Comparison of ENCODE assay signal across 34 cellular contexts in genomic region chr5:91584352-91584751, GRCh38.
"Had no signal": no experiment of that assay in that cellular context is flagged by ENCODE, and none has a peak within 500 bp of the region (broad histone marks: within the 10 kb centered on the region; RNA-seq: fewer than 3 reads in every experiment).

No MANE protein-coding gene starts in this region.

- H3K27me3 ChIP-seq: MG63 had no signal

- DNase-seq: Karpas-422, Kasumi-1, MG63, MM.1S, MV-4-11, NCI-H1048, NCI-H1092, NCI-H1092 treated with DMSO at 0.1 percent for 48 hours, NCI-H1105, NCI-H1105 treated with DMSO at 0.1 percent for 48 hours, NCI-H1417, NCI-H1436, NCI-H1436 treated with DMSO at 0.1 percent for 48 hours, NCI-H146, NCI-H1694, NCI-H1694 treated with DMSO at 0.1 percent for 48 hours, NCI-H187, NCI-H187 treated with DMSO at 0.1 percent for 48 hours, NCI-H1930, NCI-H2029, NCI-H2029 treated with DMSO at 0.1 percent for 48 hours, NCI-H2081, NCI-H2081 treated with DMSO at 0.1 percent for 48 hours, NCI-H2107, NCI-H2171, NCI-H2171 treated with DMSO at 0.1 percent for 48 hours, NCI-H2227 treated with DMSO at 0.1 percent for 48 hours, NCI-H226, NCI-H345, NCI-H446, NCI-H446 treated with DMSO at 0.1 percent for 48 hours, NCI-H510A, NCI-H510A treated with DMSO at 0.1 percent for 48 hours had no signal

- H3K4me2 ChIP-seq: KMS-11 had no signal

- H3K36me3 ChIP-seq: MG63 had no signal

- H3K9me3 ChIP-seq: MG63 had no signal

- H3K4me3 ChIP-seq: MG63 had no signal

- H3K9ac ChIP-seq: KMS-11 had no signal

- H3K27ac ChIP-seq: KMS-11 had no signal
